2 cellular contexts compared by ENCODE assay signal in genomic region chr18:12048010-12048826, GRCh38.
TF ChIP-seq lines count a peak whose summit lies in the region.

No MANE protein-coding gene starts in this region.

TF ChIP-seq in SK-N-SH, 30 proteins besides CTCF, POLR2A, EP300 and RAD21 (continued from another document):
- TF ChIP-seq FOSL2 (IDR thresholded peaks at IDR 0.05; ENCODE audit: borderline replicate concordance, low read depth) (no peak), GABPA (IDR thresholded peaks at IDR 0.05; ENCODE audit: low read depth) (no peak), SMC3 (IDR thresholded peaks at IDR 0.05; ENCODE audit: low read depth, low read length) (no peak), NFIC (IDR thresholded peaks at IDR 0.05; ENCODE audit: borderline replicate concordance) (no peak), TCF12 (IDR thresholded peaks at IDR 0.05) (no peak), USF2 (IDR thresholded peaks at IDR 0.05; ENCODE audit: borderline replicate concordance, low read depth, low read length) (no peak), GATA2 (CRISPR knock-in tag; IDR thresholded peaks at IDR 0.05) (no peak), TEAD4 (IDR thresholded peaks at IDR 0.05; ENCODE audit: borderline replicate concordance, insufficient read depth) (no peak)
- TF ChIP-seq, protein P1, sequence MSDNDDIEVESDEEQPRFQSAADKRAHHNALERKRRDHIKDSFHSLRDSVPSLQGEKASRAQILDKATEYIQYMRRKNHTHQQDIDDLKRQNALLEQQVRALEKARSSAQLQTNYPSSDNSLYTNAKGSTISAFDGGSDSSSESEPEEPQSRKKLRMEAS (IDR thresholded peaks at IDR 0.05; ENCODE audit: low read depth): no peak
- TF ChIP-seq, protein P2, sequence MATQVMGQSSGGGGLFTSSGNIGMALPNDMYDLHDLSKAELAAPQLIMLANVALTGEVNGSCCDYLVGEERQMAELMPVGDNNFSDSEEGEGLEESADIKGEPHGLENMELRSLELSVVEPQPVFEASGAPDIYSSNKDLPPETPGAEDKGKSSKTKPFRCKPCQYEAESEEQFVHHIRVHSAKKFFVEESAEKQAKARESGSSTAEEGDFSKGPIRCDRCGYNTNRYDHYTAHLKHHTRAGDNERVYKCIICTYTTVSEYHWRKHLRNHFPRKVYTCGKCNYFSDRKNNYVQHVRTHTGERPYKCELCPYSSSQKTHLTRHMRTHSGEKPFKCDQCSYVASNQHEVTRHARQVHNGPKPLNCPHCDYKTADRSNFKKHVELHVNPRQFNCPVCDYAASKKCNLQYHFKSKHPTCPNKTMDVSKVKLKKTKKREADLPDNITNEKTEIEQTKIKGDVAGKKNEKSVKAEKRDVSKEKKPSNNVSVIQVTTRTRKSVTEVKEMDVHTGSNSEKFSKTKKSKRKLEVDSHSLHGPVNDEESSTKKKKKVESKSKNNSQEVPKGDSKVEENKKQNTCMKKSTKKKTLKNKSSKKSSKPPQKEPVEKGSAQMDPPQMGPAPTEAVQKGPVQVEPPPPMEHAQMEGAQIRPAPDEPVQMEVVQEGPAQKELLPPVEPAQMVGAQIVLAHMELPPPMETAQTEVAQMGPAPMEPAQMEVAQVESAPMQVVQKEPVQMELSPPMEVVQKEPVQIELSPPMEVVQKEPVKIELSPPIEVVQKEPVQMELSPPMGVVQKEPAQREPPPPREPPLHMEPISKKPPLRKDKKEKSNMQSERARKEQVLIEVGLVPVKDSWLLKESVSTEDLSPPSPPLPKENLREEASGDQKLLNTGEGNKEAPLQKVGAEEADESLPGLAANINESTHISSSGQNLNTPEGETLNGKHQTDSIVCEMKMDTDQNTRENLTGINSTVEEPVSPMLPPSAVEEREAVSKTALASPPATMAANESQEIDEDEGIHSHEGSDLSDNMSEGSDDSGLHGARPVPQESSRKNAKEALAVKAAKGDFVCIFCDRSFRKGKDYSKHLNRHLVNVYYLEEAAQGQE (IDR thresholded peaks at IDR 0.05; ENCODE audit: low read depth, low read length): no peak

TF ChIP-seq in SK-N-SH treated with all-trans-retinoic acid at 6 μM for 48 hours, 23 proteins besides CTCF, POLR2A, EP300 and RAD21 (continued from another document):
- TF ChIP-seq ZNF8 (CRISPR knock-in tag; IDR thresholded peaks at IDR 0.05) (no peak), ZC3H10 (CRISPR knock-in tag; IDR thresholded peaks at IDR 0.05) (no peak), ZNF565 (CRISPR knock-in tag; conservative IDR thresholded peaks at IDR 0.05; ENCODE audit: low read depth) (no peak), TOX (CRISPR knock-in tag; IDR thresholded peaks at IDR 0.05; ENCODE audit: borderline replicate concordance) (no peak), TCF4 (CRISPR knock-in tag; IDR thresholded peaks at IDR 0.05; ENCODE audit: borderline replicate concordance) (no peak), RARB (CRISPR knock-in tag; IDR thresholded peaks at IDR 0.05) (no peak), GLIS3 (CRISPR knock-in tag; IDR thresholded peaks at IDR 0.05) (no peak)
- TF ChIP-seq, protein P3, sequence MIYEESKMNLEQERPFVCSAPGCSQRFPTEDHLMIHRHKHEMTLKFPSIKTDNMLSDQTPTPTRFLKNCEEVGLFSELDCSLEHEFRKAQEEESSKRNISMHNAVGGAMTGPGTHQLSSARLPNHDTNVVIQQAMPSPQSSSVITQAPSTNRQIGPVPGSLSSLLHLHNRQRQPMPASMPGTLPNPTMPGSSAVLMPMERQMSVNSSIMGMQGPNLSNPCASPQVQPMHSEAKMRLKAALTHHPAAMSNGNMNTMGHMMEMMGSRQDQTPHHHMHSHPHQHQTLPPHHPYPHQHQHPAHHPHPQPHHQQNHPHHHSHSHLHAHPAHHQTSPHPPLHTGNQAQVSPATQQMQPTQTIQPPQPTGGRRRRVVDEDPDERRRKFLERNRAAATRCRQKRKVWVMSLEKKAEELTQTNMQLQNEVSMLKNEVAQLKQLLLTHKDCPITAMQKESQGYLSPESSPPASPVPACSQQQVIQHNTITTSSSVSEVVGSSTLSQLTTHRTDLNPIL (CRISPR knock-in tag; IDR thresholded peaks at IDR 0.05; ENCODE audit: low read depth): no peak
